In the genomic region with DNA sequence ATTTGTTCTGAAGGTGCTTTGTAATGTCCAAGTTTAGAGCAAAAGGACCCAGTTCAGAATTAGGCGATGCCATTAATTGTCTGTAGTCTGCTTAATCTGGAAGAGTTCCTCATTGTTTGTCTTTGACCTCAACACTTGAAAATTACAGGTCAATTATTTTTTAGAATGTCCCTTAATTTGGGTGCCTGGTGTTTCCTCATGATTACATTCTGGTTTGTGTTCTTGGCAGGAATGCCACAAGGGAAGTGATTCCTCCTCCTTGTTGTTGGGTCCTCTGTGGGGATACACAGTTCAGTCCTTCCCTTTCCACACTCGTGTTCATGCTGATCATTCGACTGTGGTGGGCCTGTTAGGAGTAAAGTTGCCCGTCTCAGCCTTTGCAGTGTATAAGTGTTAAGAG, we compare ENCODE assay signal across 25 cellular contexts.
A peak's percentile ranks its signal among the peaks of the same experiment; 100 is the strongest.
DNase-seq lines count a peak whose midpoint lies in the region; ATAC-seq, FAIRE-seq and TF ChIP-seq lines count a peak whose summit lies in the region.
"Had no signal": no experiment of that assay in that cellular context is flagged by ENCODE, and none has a peak within 500 bp of the region (broad histone marks: within the 10 kb centered on the region; RNA-seq: fewer than 3 reads in every experiment).

No MANE protein-coding gene starts in this region.

- no peaks in the 10 kb centered on the region for H3K9me1 ChIP-seq in endothelial cell of umbilical vein (replicated peaks; ENCODE audit: control insufficient read depth, extremely low read depth, insufficient read depth, low read length)

- no peak for FAIRE-seq in endothelial cell of umbilical vein (lab: Jason Lieb, UNC)
- FAIRE-seq: HTR-8/SVneo, kidney had no signal

- no peak for ATAC-seq in CD8-positive, alpha-beta T cell
- no peak for ATAC-seq in HG03442 (IDR thresholded peaks at IDR 0.05; ENCODE audit: unreplicated experiment)
- ATAC-seq: foreskin keratinocyte; stimulated activated naive CD8-positive, alpha-beta T cell treated with anti-CD3 and anti-CD28 coated beads, Interleukin-15, amount 100 ng/mL, for 72 hours had no signal

- TF ChIP-seq POLR2A in endothelial cell of umbilical vein (IDR thresholded peaks at IDR 0.05; ENCODE audit: low read depth, low read length) (no peak), prostate gland (IDR thresholded peaks at IDR 0.05) (no peak)

- 60% methylated on average over 4 of the region's 4 CpGs for WGBS in prostate gland

- peaks cover 38% of the 10 kb centered on the region for H3K36me3 Mint-ChIP-seq in T-helper 2 cell treated with Interferon-gamma antibody and Interleukin-4, amounts not matched to agents 5 μg/mL and 100 μg/mL, for 36 hours (ENCODE audit: low read depth)
- peaks cover 40% of the 10 kb centered on the region for H3K36me3 Mint-ChIP-seq in CD8-positive, alpha-beta T cell

- no peak overlapping the region for H2AFZ ChIP-seq in endothelial cell of umbilical vein (ENCODE audit: low read depth, low read length)

- H3K4me1 ChIP-seq in CD8-positive, alpha-beta T cell (ENCODE audit: insufficient read depth, low read length) = peaks cover 12% of the 10 kb centered on the region
- no peaks in the 10 kb centered on the region for H3K4me1 ChIP-seq in endothelial cell of umbilical vein (ENCODE audit: control insufficient read depth, extremely low read depth, insufficient read depth, low read length)
- H3K4me1 ChIP-seq in prostate gland (replicated peaks) = peaks cover 3% of the 10 kb centered on the region
- H3K4me1 ChIP-seq: breast epithelium had no signal

- H3K4me2 ChIP-seq in endothelial cell of umbilical vein (ENCODE audit: insufficient read depth, low read length) = no peak overlapping the region
- H3K4me2 ChIP-seq: smooth muscle cell had no signal

- H3K4me3 ChIP-seq in CD8-positive, alpha-beta T cell (ENCODE audit: low read depth, low read length) = no peak overlapping the region
- H3K4me3 ChIP-seq in endothelial cell of umbilical vein (replicated peaks in 1 of 3; ENCODE audit: insufficient read depth in 1 of 3, low read depth in 1 of 3, low read length in 3 of 3) = no peak overlapping the region
- no peak overlapping the region for H3K4me3 ChIP-seq in prostate gland
- H3K4me3 ChIP-seq in MG63 = no peak overlapping the region
- H3K4me3 ChIP-seq: breast epithelium, SK-N-MC, smooth muscle cell had no signal

- no TSS peak for BruUV-seq in endothelial cell of umbilical vein (replicated peaks; lab: Mats Ljungman, UMichigan)

- H3K27me3 Mint-ChIP-seq in T-helper 2 cell treated with Interferon-gamma antibody and Interleukin-4, amounts not matched to agents 5 μg/mL and 100 μg/mL, for 36 hours (ENCODE audit: low read depth) = no peaks in the 10 kb centered on the region
- no peaks in the 10 kb centered on the region for H3K27me3 Mint-ChIP-seq in CD8-positive, alpha-beta T cell (ENCODE audit: low read depth)
- H3K27me3 Mint-ChIP-seq: stimulated activated naive CD8-positive, alpha-beta T cell treated with anti-CD3 and anti-CD28 coated beads, Interleukin-15, amount 100 ng/mL, for 72 hours had no signal

- H3K9ac ChIP-seq in endothelial cell of umbilical vein (replicated peaks; ENCODE audit: extremely low read depth, insufficient read depth, low read length) = no peak overlapping the region

- CTCF ChIA-PET in CD8-positive, alpha-beta T cell (lab: Charles Lee) = no interaction called here
- CTCF ChIA-PET in endothelial cell of umbilical vein (lab: Charles Lee) = no interaction called here

- H3K4me3 Mint-ChIP-seq in T-helper 2 cell treated with Interferon-gamma antibody and Interleukin-4, amounts not matched to agents 5 μg/mL and 100 μg/mL, for 36 hours = no peak overlapping the region
- H3K4me3 Mint-ChIP-seq in CD8-positive, alpha-beta T cell = no peak overlapping the region
- H3K4me3 Mint-ChIP-seq: nephron; stimulated activated naive CD8-positive, alpha-beta T cell treated with anti-CD3 and anti-CD28 coated beads, Interleukin-15, amount 100 ng/mL, for 72 hours had no signal

- H3K4me1 Mint-ChIP-seq in T-helper 2 cell treated with Interferon-gamma antibody and Interleukin-4, amounts not matched to agents 5 μg/mL and 100 μg/mL, for 36 hours (ENCODE audit: low read depth) = peaks cover 46% of the 10 kb centered on the region
- peaks cover 61% of the 10 kb centered on the region for H3K4me1 Mint-ChIP-seq in CD8-positive, alpha-beta T cell (ENCODE audit: low read depth)

- H4K20me1 ChIP-seq in endothelial cell of umbilical vein (replicated peaks; ENCODE audit: control insufficient read depth, extremely low read depth, insufficient read depth, low read length) = no peaks in the 10 kb centered on the region

- H3K27me3 ChIP-seq in CD8-positive, alpha-beta T cell (ENCODE audit: insufficient read depth, low read length) = no peaks in the 10 kb centered on the region
- H3K27me3 ChIP-seq in endothelial cell of umbilical vein (ENCODE audit: control insufficient read depth in 2 of 2, insufficient read depth in 2 of 2, low read length in 2 of 2) = no peaks in the 10 kb centered on the region
- no peaks in the 10 kb centered on the region for H3K27me3 ChIP-seq in prostate gland (replicated peaks; ENCODE audit: insufficient read depth)
- no peaks in the 10 kb centered on the region for H3K27me3 ChIP-seq in MG63
- H3K27me3 ChIP-seq: breast epithelium, foreskin keratinocyte had no signal

- DNase-seq in T-helper 2 cell treated with Interferon-gamma antibody and Interleukin-4, amounts not matched to agents 5 μg/mL and 100 μg/mL, for 36 hours (ENCODE audit: low spot score) = no peak
- DNase-seq in T-helper 2 cell = no peak
- no peak for DNase-seq in CD8-positive, alpha-beta T cell
- DNase-seq in endothelial cell of umbilical vein (ENCODE audit: low read depth, low spot score) = peak; percentile 24
- DNase-seq in prostate gland (ENCODE audit: low spot score) = no peak
- no peak for DNase-seq in MG63
- DNase-seq in NCI-H774 (lab: John Stamatoyannopoulos, UW) = no peak
- DNase-seq: Caco-2; foreskin keratinocyte; H7; Karpas-422; kidney; NCI-H1092; NCI-H2029; NCI-H446 treated with DMSO at 0.1 percent for 48 hours; stimulated activated CD4-positive, alpha-beta T cell treated with anti-CD3 and anti-CD28 coated beads, Interleukin-4, amount 100 ng/mL, for 1 hour; stimulated activated naive CD8-positive, alpha-beta T cell treated with anti-CD3 and anti-CD28 coated beads, Interleukin-15, amount 100 ng/mL, for 72 hours; trophoblast cell had no signal

- no peak overlapping the region for H3K27ac ChIP-seq in CD8-positive, alpha-beta T cell (ENCODE audit: low read depth, low read length)
- no peak overlapping the region for H3K27ac ChIP-seq in endothelial cell of umbilical vein (ENCODE audit: insufficient read depth, low read depth, low read length)
- peak overlapping the region; percentile 30 to 45 for H3K27ac ChIP-seq in prostate gland
- H3K27ac ChIP-seq: 22Rv1, breast epithelium, foreskin keratinocyte, SK-N-MC had no signal

- no peaks in the 10 kb centered on the region for H3K9me3 ChIP-seq in CD8-positive, alpha-beta T cell (ENCODE audit: low read length)
- H3K9me3 ChIP-seq in endothelial cell of umbilical vein (replicated peaks; ENCODE audit: control insufficient read depth, insufficient read depth, low read length) (no peaks in the 10 kb centered on the region), prostate gland (no peaks in the 10 kb centered on the region), MG63 (no peaks in the 10 kb centered on the region)
- H3K9me3 ChIP-seq: breast epithelium, Caco-2 had no signal

- dilution Hi-C loops in endothelial cell of umbilical vein (cut with MboI; ENCODE audit: extremely low pct_ligation_motif_present, low sequenced_read_pairs) = no loop called here

- intact Hi-C loops in CD8-positive, alpha-beta T cell (cut with DNase I, micrococcal nuclease) = no loop called here
- intact Hi-C loops in endothelial cell of umbilical vein (cut with micrococcal nuclease) = no loop called here
- intact Hi-C loops in prostate gland (cut with DNase I) = no loop called here

- no peaks in the 10 kb centered on the region for H3K79me2 ChIP-seq in endothelial cell of umbilical vein (ENCODE audit: control insufficient read depth, insufficient read depth, low read length)

- peaks cover 7% of the 10 kb centered on the region for H3K36me3 ChIP-seq in CD8-positive, alpha-beta T cell (ENCODE audit: insufficient read depth, low read length)
- no peaks in the 10 kb centered on the region for H3K36me3 ChIP-seq in endothelial cell of umbilical vein (ENCODE audit: control insufficient read depth in 2 of 2, extremely low read depth in 1 of 2, insufficient read depth in 2 of 2, low read length in 2 of 2)
- H3K36me3 ChIP-seq in prostate gland = no peaks in the 10 kb centered on the region
- no peaks in the 10 kb centered on the region for H3K36me3 ChIP-seq in MG63
- H3K36me3 ChIP-seq: breast epithelium had no signal

- POLR2A ChIA-PET in CD8-positive, alpha-beta T cell (lab: Charles Lee) = no interaction called here
- POLR2A ChIA-PET in endothelial cell of umbilical vein (lab: Charles Lee) = no interaction called here

- H3K27ac Mint-ChIP-seq in T-helper 2 cell treated with Interferon-gamma antibody and Interleukin-4, amounts not matched to agents 5 μg/mL and 100 μg/mL, for 36 hours = peak overlapping the region; percentile 18
- peak overlapping the region; percentile 39 for H3K27ac Mint-ChIP-seq in CD8-positive, alpha-beta T cell
- H3K27ac Mint-ChIP-seq: nephron had no signal

- no peaks in the 10 kb centered on the region for H3K9me3 Mint-ChIP-seq in T-helper 2 cell treated with Interferon-gamma antibody and Interleukin-4, amounts not matched to agents 5 μg/mL and 100 μg/mL, for 36 hours
- H3K9me3 Mint-ChIP-seq in CD8-positive, alpha-beta T cell = no peaks in the 10 kb centered on the region
- H3K9me3 Mint-ChIP-seq: nephron; stimulated activated naive CD8-positive, alpha-beta T cell treated with anti-CD3 and anti-CD28 coated beads, Interleukin-15, amount 100 ng/mL, for 72 hours had no signal

- no peak for TF ChIP-seq CTCF in CD8-positive, alpha-beta T cell (IDR thresholded peaks at IDR 0.05)
- no peak for TF ChIP-seq CTCF in endothelial cell of umbilical vein (IDR thresholded peaks at IDR 0.05; ENCODE audit: extremely low read depth in 1 of 2, insufficient read depth in 1 of 2, low read depth in 1 of 2, low read length in 2 of 2)
- no peak for TF ChIP-seq CTCF in prostate gland (IDR thresholded peaks at IDR 0.05)

TF ChIP-seq in endothelial cell of umbilical vein, 7 proteins besides CTCF, POLR2A, EP300 and RAD21 (continues in another document):
- TF ChIP-seq, protein P1, sequence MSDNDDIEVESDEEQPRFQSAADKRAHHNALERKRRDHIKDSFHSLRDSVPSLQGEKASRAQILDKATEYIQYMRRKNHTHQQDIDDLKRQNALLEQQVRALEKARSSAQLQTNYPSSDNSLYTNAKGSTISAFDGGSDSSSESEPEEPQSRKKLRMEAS (IDR thresholded peaks at IDR 0.05; ENCODE audit: insufficient read depth, insufficient read length) = no peak
- TF ChIP-seq MYC (IDR thresholded peaks at IDR 0.05; ENCODE audit: low read depth, low read length) = no peak
- TF ChIP-seq GATA2 (IDR thresholded peaks at IDR 0.05; ENCODE audit: insufficient read depth, insufficient read length, low read depth, low read length) = no peak
- TF ChIP-seq JUN (IDR thresholded peaks at IDR 0.05; ENCODE audit: borderline replicate concordance, insufficient read depth, insufficient read length, low read depth) = no peak
- no peak for TF ChIP-seq EZH2 (IDR thresholded peaks at IDR 0.05; ENCODE audit: borderline replicate concordance, low read depth, low read length, severe bottlenecking)
- TF ChIP-seq POLR2AphosphoS5 (IDR thresholded peaks at IDR 0.05; ENCODE audit: insufficient read depth, low read depth, low read length) = no peak

Comparison
In these comparisons a context has a peak if more than half of its experiments do, and no peak if none do; other contexts are left out.
1. H3K27ac ChIP-seq: peak in prostate gland (2 of 2); none in CD8-positive, alpha-beta T cell (single experiment) and endothelial cell of umbilical vein (single experiment).